ENCODE assay signal across 8 cellular contexts in the genomic region with DNA sequence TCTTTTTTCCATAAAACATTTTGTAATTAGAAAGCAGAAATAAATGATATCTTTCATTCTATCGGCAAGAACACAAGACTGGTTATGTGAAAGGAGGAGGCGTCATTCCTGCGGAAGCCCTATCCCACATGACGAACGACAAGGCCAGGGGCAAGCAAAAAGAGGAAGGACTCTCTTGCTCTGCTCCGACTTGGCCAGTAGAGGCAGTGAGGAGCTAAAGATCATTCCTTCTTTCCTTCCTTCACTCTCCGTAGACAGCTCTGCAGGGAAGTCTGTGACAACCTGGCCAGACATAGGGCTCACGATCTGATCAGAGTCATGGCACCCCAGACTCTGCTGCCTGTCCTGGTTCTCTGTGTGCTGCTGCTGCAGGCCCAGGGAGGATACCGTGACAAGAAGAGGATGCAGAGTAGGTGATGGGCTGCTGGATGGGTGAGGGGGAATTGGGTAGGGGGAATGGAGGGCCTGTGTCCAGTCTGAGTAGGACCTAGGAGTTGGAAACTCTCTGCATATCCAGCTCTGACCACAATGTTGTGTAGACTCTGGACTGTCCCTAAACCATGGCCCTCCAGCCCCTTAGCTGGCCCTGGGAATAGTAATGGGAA. TPM values are rescaled to one million over a fixed set of nuclear protein-coding genes. Genes with fewer than 3 reads are reported as not detected.
A peak's percentile ranks its signal among the peaks of the same experiment; 100 is the strongest.
DNase-seq lines count a peak whose midpoint lies in the region; ATAC-seq and TF ChIP-seq lines count a peak whose summit lies in the region.

A gene (plus strand): TSS at position 244 of the 605 bp plus-strand sequence. CDS start 75 bp downstream, at position 319.

- H3K4me1 ChIP-seq in Caco-2 (no peaks in the 10 kb centered on the region), GM23248 (ENCODE audit: insufficient read depth) (peaks cover 11% of the 10 kb centered on the region), adrenal gland (replicated peaks in 1 of 2) (no peaks in the 10 kb centered on the region), hepatocyte (ENCODE audit: insufficient read depth) (no peaks in the 10 kb centered on the region)

- no peak for TF ChIP-seq POLR2A in adrenal gland (IDR thresholded peaks at IDR 0.05)

- H3K4me1 Mint-ChIP-seq in Caco-2 (ENCODE audit: low read depth, unreplicated experiment): no peaks in the 10 kb centered on the region

- H3K4me3 Mint-ChIP-seq in Caco-2 (ENCODE audit: unreplicated experiment): no peak within 1 kb of the TSS

- H3K4me2 ChIP-seq in GM23248 (ENCODE audit: unreplicated experiment) (peak within 1 kb of the TSS; percentile 21), hepatocyte (no peak within 1 kb of the TSS)

- peaks cover 2% of the 10 kb centered on the region; the same call in 1 of the 2 replicates for H3K9me2 ChIP-seq in GM23248 (ENCODE audit: insufficient read depth)
- H3K9me2 ChIP-seq in hepatocyte (replicated peaks; ENCODE audit: insufficient read depth): no peaks in the 10 kb centered on the region

- H3K36me3 ChIP-seq in Caco-2 (ENCODE audit: control insufficient read depth, insufficient read depth, low read length) (no peaks in the 10 kb centered on the region), GM23248 (ENCODE audit: low read depth) (no peaks in the 10 kb centered on the region), adrenal gland (replicated peaks in 1 of 2) (no peaks in the 10 kb centered on the region), hepatocyte (replicated peaks; ENCODE audit: insufficient read depth, low read depth) (no peaks in the 10 kb centered on the region)

- H3K9me3 ChIP-seq in Caco-2 (no peaks in the 10 kb centered on the region), GM23248 (ENCODE audit: low read depth) (no peaks in the 10 kb centered on the region), adrenal gland (replicated peaks in 1 of 3) (no peaks in the 10 kb centered on the region), hepatocyte (ENCODE audit: low read depth) (no peaks in the 10 kb centered on the region)

- no peak within 1 kb of the TSS for H3K27ac Mint-ChIP-seq in Caco-2 (ENCODE audit: unreplicated experiment)

- H3K79me2 ChIP-seq in GM23248 (ENCODE audit: insufficient read depth): no peaks in the 10 kb centered on the region
- H3K79me2 ChIP-seq in hepatocyte: no peaks in the 10 kb centered on the region

- POLR2A ChIA-PET in Caco-2 (lab: Charles Lee): interaction anchor here (0.6 to 0.7 kb wide), 2 partner anchors 20 to 141 kb away, joined by 4 to 7 read pairs; no protein-coding TSS in a partner anchor

- no peak within 1 kb of the TSS for H3K27ac ChIP-seq in GM23248
- no peak within 1 kb of the TSS for H3K27ac ChIP-seq in adrenal gland
- no peak within 1 kb of the TSS for H3K27ac ChIP-seq in hepatocyte

- H3F3A ChIP-seq in GM23248 (ENCODE audit: insufficient read depth): no peaks in the 10 kb centered on the region

- H2AFZ ChIP-seq in GM23248 (0 out of 2 replicates have a peak within 1 kb of the TSS, but pooled peaks have one; percentile 23), hepatocyte (no peak within 1 kb of the TSS)

- H3K9me3 Mint-ChIP-seq in Caco-2 (ENCODE audit: unreplicated experiment): no peaks in the 10 kb centered on the region

- peak; percentile 81 to 84 for DNase-seq in Caco-2
- DNase-seq in GM23248: peak; percentile 75
- peak; percentile 70 for DNase-seq in NOMO-1 treated with dmso at 0.1 percent for 144 hours (lab: John Stamatoyannopoulos, UW; ENCODE audit: unreplicated experiment)
- DNase-seq in adrenal gland: peak; percentile 18 to 62 (median 46)
- peak; percentile 72 for DNase-seq in hepatocyte (ENCODE audit: low spot score)
- DNase-seq in stimulated activated CD4-positive, alpha-beta T cell treated with anti-CD3 and anti-CD28 coated beads, Interleukin-1b, Interleukin-23, amount 100 ng/mL, for 48 hours: peak; percentile 36

- peaks cover 12% of the 10 kb centered on the region for H3K27me3 Mint-ChIP-seq in Caco-2 (ENCODE audit: insufficient read depth, unreplicated experiment)

- no peaks in the 10 kb centered on the region for H4K20me1 ChIP-seq in GM23248 (ENCODE audit: insufficient read depth)
- no peaks in the 10 kb centered on the region for H4K20me1 ChIP-seq in hepatocyte (ENCODE audit: insufficient read depth, poor library complexity, severe bottlenecking)

- no TSS peak for BruUV-seq in Caco-2 (replicated peaks; lab: Mats Ljungman, UMichigan)

- no peak within 1 kb of the TSS for H3K9ac ChIP-seq in GM23248

- H3K36me3 Mint-ChIP-seq in Caco-2 (ENCODE audit: insufficient read depth, unreplicated experiment): no peaks in the 10 kb centered on the region

- CTCF ChIA-PET in Caco-2 (lab: Charles Lee): interaction anchor here (0.5 to 4.4 kb wide), 27 partner anchors 8 to 332 kb away, joined by 3 to 112 read pairs (median 3); no protein-coding TSS in a partner anchor

- 13 to 16% methylated on average over 9 of the region's 9 CpGs for WGBS in GM23248 (ENCODE audit: low coverage in 1 of 2, low lambda C conversion rate in 2 of 2, missing lambda C conversion rate in 2 of 2), 2 experiments
- WGBS in adrenal gland, 4 donors: 9 to 14% (median 11%) methylated on average over 9 of the region's 9 CpGs
- WGBS in hepatocyte (ENCODE audit: low lambda C conversion rate, missing lambda C conversion rate): 13% methylated on average over 9 of the region's 9 CpGs

- H3K4me3 ChIP-seq in Caco-2 (ENCODE audit: low read depth, low read length) (no peak within 1 kb of the TSS), GM23248 (no peak within 1 kb of the TSS), adrenal gland (peak within 1 kb of the TSS in 1 of 4 donors; percentile 2), hepatocyte (no peak within 1 kb of the TSS)

- TF ChIP-seq CTCF in Caco-2 (IDR thresholded peaks at IDR 0.05; ENCODE audit: insufficient read depth in 1 of 2, low read depth in 1 of 2, low read length in 1 of 2, severe bottlenecking in 1 of 2, unreplicated experiment in 1 of 2): peak; percentile 90 to 99
- peak; percentile 29 to 60 (median 50) for TF ChIP-seq CTCF in adrenal gland (IDR thresholded peaks at IDR 0.05)
- peak; percentile 59 for TF ChIP-seq CTCF in hepatocyte (IDR thresholded peaks at IDR 0.05; ENCODE audit: poor library complexity)

- in situ Hi-C loops in GM23248 (cut with MboI): no loop called here

- intact Hi-C loops in Caco-2 (cut with micrococcal nuclease; ENCODE audit: unreplicated experiment): loop anchor here (1.0 to 10.0 kb wide), 5 partner anchors 37 to 315 kb away; a partner anchor contains a TSS
- intact Hi-C loops in adrenal gland (cut with DNase I): no loop called here

- H3K27me3 ChIP-seq in Caco-2 (replicated peaks; ENCODE audit: control insufficient read depth, insufficient read depth, low read length) (no peaks in the 10 kb centered on the region), GM23248 (replicated peaks; ENCODE audit: insufficient read depth) (no peaks in the 10 kb centered on the region), adrenal gland (no peaks in the 10 kb centered on the region), hepatocyte (no peaks in the 10 kb centered on the region)

- ATAC-seq in GM18498 (IDR thresholded peaks at IDR 0.05; ENCODE audit: unreplicated experiment) (no peak), GM19455 (IDR thresholded peaks at IDR 0.05; ENCODE audit: unreplicated experiment) (no peak)

RNA-seq across cellular contexts. Expression of the gene that starts here (rescaled TPM):
- total RNA-seq in Caco-2 (2022) (not detected in 2 replicates), adrenal gland (not detected), hepatocyte (not detected in 2 replicates)
- total RNA-seq in GM23248 (2014; rRNA removed; shearing (Covaris generic)): not detected in 2 replicates
- polyA plus RNA-seq in GM23248 (2016; fragmentation: Nextera tagmentation; extraction: Ambion mirVana) (not detected in 2 replicates), adrenal gland (not detected), hepatocyte (not detected in 2 replicates)

Comparison
In these comparisons a context has a peak if more than half of its experiments do, and no peak if none do; other contexts are left out.
1. Peak in DNase-seq in Caco-2; RNA of the gene not detected or under 1 TPM.
2. Peak in DNase-seq and H3K4me2 ChIP-seq in GM23248; RNA of the gene not detected or under 1 TPM.
3. Peak in DNase-seq in adrenal gland; RNA of the gene not detected or under 1 TPM.
4. Peak in DNase-seq in hepatocyte; RNA of the gene not detected or under 1 TPM.